2 cellular contexts compared by ENCODE assay signal in the genomic region with DNA sequence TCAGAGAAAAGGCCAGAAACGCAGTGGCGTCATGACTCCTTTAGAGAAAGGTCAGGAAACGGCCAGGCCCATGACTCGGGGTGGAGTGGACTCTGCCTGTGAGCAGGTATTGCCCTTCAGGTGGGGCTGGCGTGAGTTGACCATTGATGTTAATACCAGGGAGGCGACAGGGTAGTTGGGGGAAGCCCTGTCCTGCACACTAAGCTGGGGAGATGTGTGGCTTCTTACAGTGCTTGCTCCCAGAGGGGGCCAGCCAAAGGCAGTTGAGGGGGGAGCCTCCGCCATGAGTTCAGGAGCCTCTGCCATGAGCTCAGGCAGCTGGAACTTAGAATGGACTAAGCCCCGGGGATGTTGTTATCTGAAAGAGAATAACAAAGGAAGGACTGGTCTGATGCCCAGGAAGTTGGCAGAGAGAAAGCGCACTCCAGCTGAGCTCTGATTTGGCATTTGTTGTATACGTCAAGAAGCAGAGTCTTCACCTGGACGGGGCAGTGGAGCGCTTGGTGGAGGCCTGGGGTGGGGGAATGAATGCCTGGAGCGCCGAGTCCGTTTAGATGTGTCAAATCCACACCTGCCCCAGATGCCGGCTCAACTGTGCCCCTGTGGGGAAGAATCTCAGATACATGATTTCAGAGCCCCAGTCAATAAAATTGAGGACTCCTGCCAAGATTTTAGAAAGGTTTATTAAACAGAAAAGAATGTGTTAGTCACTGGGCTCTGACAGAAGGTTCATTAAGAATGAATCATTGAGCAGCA.
TF ChIP-seq lines count a peak whose summit lies in the region.

No MANE protein-coding gene starts in this region.

TF ChIP-seq in HCT116, 20 proteins besides CTCF, POLR2A, EP300 and RAD21 (continued from another document):
- TF ChIP-seq, protein P1, sequence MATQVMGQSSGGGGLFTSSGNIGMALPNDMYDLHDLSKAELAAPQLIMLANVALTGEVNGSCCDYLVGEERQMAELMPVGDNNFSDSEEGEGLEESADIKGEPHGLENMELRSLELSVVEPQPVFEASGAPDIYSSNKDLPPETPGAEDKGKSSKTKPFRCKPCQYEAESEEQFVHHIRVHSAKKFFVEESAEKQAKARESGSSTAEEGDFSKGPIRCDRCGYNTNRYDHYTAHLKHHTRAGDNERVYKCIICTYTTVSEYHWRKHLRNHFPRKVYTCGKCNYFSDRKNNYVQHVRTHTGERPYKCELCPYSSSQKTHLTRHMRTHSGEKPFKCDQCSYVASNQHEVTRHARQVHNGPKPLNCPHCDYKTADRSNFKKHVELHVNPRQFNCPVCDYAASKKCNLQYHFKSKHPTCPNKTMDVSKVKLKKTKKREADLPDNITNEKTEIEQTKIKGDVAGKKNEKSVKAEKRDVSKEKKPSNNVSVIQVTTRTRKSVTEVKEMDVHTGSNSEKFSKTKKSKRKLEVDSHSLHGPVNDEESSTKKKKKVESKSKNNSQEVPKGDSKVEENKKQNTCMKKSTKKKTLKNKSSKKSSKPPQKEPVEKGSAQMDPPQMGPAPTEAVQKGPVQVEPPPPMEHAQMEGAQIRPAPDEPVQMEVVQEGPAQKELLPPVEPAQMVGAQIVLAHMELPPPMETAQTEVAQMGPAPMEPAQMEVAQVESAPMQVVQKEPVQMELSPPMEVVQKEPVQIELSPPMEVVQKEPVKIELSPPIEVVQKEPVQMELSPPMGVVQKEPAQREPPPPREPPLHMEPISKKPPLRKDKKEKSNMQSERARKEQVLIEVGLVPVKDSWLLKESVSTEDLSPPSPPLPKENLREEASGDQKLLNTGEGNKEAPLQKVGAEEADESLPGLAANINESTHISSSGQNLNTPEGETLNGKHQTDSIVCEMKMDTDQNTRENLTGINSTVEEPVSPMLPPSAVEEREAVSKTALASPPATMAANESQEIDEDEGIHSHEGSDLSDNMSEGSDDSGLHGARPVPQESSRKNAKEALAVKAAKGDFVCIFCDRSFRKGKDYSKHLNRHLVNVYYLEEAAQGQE (IDR thresholded peaks at IDR 0.05; ENCODE audit: low read depth): no peak
- TF ChIP-seq SIN3A (IDR thresholded peaks at IDR 0.05; ENCODE audit: low read depth) (no peak), TCF7L2 (IDR thresholded peaks at IDR 0.05; ENCODE audit: borderline replicate concordance, extremely low read depth, insufficient read depth, insufficient read length) (no peak), FOSL1 (IDR thresholded peaks at IDR 0.05; ENCODE audit: low read depth) (peak; percentile 81), SRF (IDR thresholded peaks at IDR 0.05; ENCODE audit: low read depth) (0 out of 2 replicates have a peak, but pooled peaks have one; percentile 30), CEBPB (IDR thresholded peaks at IDR 0.05; ENCODE audit: low read depth) (no peak; the same call in 1 of the 2 replicates)
- TF ChIP-seq, protein P2, sequence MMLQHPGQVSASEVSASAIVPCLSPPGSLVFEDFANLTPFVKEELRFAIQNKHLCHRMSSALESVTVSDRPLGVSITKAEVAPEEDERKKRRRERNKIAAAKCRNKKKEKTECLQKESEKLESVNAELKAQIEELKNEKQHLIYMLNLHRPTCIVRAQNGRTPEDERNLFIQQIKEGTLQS (IDR thresholded peaks at IDR 0.05): no peak

TF ChIP-seq in WTC11, 78 proteins besides CTCF, POLR2A, EP300 and RAD21 (continued from another document):
- TF ChIP-seq, protein P3, sequence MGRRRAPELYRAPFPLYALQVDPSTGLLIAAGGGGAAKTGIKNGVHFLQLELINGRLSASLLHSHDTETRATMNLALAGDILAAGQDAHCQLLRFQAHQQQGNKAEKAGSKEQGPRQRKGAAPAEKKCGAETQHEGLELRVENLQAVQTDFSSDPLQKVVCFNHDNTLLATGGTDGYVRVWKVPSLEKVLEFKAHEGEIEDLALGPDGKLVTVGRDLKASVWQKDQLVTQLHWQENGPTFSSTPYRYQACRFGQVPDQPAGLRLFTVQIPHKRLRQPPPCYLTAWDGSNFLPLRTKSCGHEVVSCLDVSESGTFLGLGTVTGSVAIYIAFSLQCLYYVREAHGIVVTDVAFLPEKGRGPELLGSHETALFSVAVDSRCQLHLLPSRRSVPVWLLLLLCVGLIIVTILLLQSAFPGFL (CRISPR knock-in tag; IDR thresholded peaks at IDR 0.05; ENCODE audit: borderline replicate concordance): no peak
- TF ChIP-seq, protein P4, sequence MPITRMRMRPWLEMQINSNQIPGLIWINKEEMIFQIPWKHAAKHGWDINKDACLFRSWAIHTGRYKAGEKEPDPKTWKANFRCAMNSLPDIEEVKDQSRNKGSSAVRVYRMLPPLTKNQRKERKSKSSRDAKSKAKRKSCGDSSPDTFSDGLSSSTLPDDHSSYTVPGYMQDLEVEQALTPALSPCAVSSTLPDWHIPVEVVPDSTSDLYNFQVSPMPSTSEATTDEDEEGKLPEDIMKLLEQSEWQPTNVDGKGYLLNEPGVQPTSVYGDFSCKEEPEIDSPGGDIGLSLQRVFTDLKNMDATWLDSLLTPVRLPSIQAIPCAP (CRISPR knock-in tag; IDR thresholded peaks at IDR 0.05): no peak
- TF ChIP-seq CREB1 (CRISPR knock-in tag; IDR thresholded peaks at IDR 0.05) (no peak), ZNF416 (CRISPR knock-in tag; IDR thresholded peaks at IDR 0.05) (no peak), SMAD4 (CRISPR knock-in tag; IDR thresholded peaks at IDR 0.05) (no peak)
TF ChIP-seq in WTC11: peak in this region for 0.
